ENCODE assay signal across 1 cellular context in the genomic region with DNA sequence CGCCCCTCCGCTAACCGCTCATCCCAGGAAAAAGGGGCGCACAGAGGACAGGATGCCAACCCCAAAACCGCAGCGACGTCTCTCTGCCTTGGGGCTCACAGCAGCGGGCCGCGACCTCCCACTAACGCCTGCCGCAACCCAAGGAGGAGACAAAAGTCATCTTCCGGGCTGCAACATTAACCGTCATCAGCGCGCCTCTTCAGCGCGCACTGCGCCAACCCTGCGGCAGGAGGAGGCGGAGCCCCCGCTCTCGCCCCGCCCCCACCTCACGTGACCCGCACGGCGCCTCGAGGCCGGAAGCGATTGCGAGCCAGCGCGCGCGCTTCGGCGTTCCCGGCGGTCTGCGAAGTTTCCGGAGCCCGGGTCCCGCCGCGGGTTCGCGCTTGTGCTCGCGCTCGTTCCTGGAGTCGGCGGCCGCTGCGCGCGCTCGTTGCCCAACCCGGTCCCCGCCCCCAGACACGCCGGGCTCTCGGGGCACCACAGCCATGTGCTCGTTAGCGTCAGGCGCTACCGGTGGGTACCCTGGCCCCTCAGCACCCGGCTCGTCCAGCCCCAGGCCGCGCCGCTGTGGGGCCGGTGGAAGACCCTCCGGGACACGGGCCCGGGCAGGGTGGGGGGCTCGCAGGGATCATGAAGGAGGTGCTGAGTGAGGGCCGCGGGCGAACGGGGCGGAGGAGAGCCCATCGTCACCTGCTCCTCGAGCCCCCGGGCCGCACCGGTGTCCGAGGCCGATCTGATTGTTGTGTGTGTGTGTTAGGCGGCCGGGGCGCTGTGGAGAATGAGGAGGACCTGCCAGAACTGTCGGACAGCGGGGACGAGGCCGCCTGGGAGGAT.
TF ChIP-seq lines count a peak whose summit lies in the region.

Gene PRMT3, plus strand, starts transcription at position 455 of the 834 bp plus-strand sequence. Its CDS starts 31 bp downstream, at position 486.

TF ChIP-seq in WTC11, 78 proteins besides CTCF, POLR2A, EP300 and RAD21 (continued from another document and continues in another):
- TF ChIP-seq, protein P1, sequence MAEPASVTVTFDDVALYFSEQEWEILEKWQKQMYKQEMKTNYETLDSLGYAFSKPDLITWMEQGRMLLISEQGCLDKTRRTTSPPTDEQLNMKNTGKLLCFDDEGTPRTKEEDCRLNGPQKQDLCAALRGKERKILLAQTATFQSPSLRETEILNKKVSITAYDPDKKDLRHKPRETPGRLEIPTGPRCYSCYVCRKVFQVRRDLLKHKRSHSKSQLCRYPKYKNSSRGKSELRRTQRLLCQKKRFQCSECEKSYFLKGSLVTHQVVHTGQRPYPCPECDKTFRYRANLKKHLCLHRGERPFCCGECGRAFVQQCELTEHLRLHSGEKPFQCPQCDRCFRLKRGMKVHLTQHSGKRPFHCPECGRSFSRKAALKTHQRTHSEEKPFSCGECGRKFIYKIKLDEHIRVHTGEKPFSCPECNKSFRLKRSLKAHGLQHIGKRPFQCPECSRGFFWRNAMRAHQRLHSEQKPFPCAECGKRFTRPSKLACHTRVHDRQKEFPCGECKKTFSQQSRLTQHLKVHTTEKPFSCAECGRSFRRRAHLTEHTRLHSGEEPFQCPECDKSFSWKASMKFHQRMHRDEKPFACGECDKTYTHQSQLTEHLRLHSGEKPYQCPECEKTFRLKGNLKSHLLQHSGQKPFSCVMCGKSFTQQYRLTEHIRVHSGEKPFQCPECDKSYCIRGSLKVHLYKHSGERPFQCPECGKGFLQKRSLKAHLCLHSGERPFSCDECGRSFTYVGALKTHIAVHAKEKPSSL (CRISPR knock-in tag; conservative IDR thresholded peaks at IDR 0.05) = no peak
- TF ChIP-seq CDX4 (CRISPR knock-in tag; IDR thresholded peaks at IDR 0.05; ENCODE audit: borderline replicate concordance) = no peak
- TF ChIP-seq TEAD1 (CRISPR knock-in tag; IDR thresholded peaks at IDR 0.05) = peak; percentile 79
- peak; percentile 97 for TF ChIP-seq FOXP1 (CRISPR knock-in tag; IDR thresholded peaks at IDR 0.05; ENCODE audit: borderline replicate concordance)
- no peak for TF ChIP-seq NR1H2 (CRISPR knock-in tag; IDR thresholded peaks at IDR 0.05)
- TF ChIP-seq RELA (CRISPR knock-in tag; IDR thresholded peaks at IDR 0.05; ENCODE audit: borderline replicate concordance) = no peak
- TF ChIP-seq MYBL2 (CRISPR knock-in tag; IDR thresholded peaks at IDR 0.05) = peak; percentile 39; the same call in 1 of the 2 replicates
- TF ChIP-seq IRF1 (CRISPR knock-in tag; IDR thresholded peaks at IDR 0.05) = peak; percentile 68; the same call in 1 of the 2 replicates
- peak; percentile 92 for TF ChIP-seq ETV6 (CRISPR knock-in tag; IDR thresholded peaks at IDR 0.05)
- TF ChIP-seq, protein P2, sequence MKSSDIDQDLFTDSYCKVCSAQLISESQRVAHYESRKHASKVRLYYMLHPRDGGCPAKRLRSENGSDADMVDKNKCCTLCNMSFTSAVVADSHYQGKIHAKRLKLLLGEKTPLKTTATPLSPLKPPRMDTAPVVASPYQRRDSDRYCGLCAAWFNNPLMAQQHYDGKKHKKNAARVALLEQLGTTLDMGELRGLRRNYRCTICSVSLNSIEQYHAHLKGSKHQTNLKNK (CRISPR knock-in tag; IDR thresholded peaks at IDR 0.05) = no peak
- TF ChIP-seq, protein P3, sequence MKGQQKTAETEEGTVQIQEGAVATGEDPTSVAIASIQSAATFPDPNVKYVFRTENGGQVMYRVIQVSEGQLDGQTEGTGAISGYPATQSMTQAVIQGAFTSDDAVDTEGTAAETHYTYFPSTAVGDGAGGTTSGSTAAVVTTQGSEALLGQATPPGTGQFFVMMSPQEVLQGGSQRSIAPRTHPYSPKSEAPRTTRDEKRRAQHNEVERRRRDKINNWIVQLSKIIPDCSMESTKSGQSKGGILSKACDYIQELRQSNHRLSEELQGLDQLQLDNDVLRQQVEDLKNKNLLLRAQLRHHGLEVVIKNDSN (CRISPR knock-in tag; IDR thresholded peaks at IDR 0.05) = peak; percentile 99
- peak; percentile 80 for TF ChIP-seq HMGXB4 (CRISPR knock-in tag; IDR thresholded peaks at IDR 0.05)
- TF ChIP-seq, protein P4, sequence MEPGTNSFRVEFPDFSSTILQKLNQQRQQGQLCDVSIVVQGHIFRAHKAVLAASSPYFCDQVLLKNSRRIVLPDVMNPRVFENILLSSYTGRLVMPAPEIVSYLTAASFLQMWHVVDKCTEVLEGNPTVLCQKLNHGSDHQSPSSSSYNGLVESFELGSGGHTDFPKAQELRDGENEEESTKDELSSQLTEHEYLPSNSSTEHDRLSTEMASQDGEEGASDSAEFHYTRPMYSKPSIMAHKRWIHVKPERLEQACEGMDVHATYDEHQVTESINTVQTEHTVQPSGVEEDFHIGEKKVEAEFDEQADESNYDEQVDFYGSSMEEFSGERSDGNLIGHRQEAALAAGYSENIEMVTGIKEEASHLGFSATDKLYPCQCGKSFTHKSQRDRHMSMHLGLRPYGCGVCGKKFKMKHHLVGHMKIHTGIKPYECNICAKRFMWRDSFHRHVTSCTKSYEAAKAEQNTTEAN (CRISPR knock-in tag; IDR thresholded peaks at IDR 0.05) = no peak; the same call in 1 of the 2 replicates
- no peak for TF ChIP-seq JAZF1 (CRISPR knock-in tag; IDR thresholded peaks at IDR 0.05)
- TF ChIP-seq FOXJ3 (CRISPR knock-in tag; IDR thresholded peaks at IDR 0.05; ENCODE audit: borderline replicate concordance) = no peak
- TF ChIP-seq, protein P5, sequence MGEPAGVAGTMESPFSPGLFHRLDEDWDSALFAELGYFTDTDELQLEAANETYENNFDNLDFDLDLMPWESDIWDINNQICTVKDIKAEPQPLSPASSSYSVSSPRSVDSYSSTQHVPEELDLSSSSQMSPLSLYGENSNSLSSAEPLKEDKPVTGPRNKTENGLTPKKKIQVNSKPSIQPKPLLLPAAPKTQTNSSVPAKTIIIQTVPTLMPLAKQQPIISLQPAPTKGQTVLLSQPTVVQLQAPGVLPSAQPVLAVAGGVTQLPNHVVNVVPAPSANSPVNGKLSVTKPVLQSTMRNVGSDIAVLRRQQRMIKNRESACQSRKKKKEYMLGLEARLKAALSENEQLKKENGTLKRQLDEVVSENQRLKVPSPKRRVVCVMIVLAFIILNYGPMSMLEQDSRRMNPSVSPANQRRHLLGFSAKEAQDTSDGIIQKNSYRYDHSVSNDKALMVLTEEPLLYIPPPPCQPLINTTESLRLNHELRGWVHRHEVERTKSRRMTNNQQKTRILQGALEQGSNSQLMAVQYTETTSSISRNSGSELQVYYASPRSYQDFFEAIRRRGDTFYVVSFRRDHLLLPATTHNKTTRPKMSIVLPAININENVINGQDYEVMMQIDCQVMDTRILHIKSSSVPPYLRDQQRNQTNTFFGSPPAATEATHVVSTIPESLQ (CRISPR knock-in tag; IDR thresholded peaks at IDR 0.05) = no peak
- no peak for TF ChIP-seq TEAD4 (CRISPR knock-in tag; IDR thresholded peaks at IDR 0.05)
- no peak for TF ChIP-seq ZNF671 (CRISPR knock-in tag; IDR thresholded peaks at IDR 0.05)
- peak; percentile 77 for TF ChIP-seq GABPB1 (CRISPR knock-in tag; IDR thresholded peaks at IDR 0.05)
- peak; percentile 15; the same call in 1 of the 2 replicates for TF ChIP-seq NFE2L1 (CRISPR knock-in tag; IDR thresholded peaks at IDR 0.05)
- peak; percentile 70 for TF ChIP-seq FOXK1 (CRISPR knock-in tag; IDR thresholded peaks at IDR 0.05)
- peak; percentile 55; the same call in 1 of the 2 replicates for TF ChIP-seq ZNF232 (CRISPR knock-in tag; IDR thresholded peaks at IDR 0.05)
- TF ChIP-seq STAT6 (CRISPR knock-in tag; conservative IDR thresholded peaks at IDR 0.05; ENCODE audit: low read depth) = no peak
- TF ChIP-seq E2F4 (CRISPR knock-in tag; IDR thresholded peaks at IDR 0.05; ENCODE audit: borderline replicate concordance, low read depth) = no peak
- peak; percentile 88 for TF ChIP-seq SMAD3 (CRISPR knock-in tag; IDR thresholded peaks at IDR 0.05; ENCODE audit: borderline replicate concordance)
- no peak for TF ChIP-seq SOX15 (CRISPR knock-in tag; IDR thresholded peaks at IDR 0.05)
- TF ChIP-seq, protein P6, sequence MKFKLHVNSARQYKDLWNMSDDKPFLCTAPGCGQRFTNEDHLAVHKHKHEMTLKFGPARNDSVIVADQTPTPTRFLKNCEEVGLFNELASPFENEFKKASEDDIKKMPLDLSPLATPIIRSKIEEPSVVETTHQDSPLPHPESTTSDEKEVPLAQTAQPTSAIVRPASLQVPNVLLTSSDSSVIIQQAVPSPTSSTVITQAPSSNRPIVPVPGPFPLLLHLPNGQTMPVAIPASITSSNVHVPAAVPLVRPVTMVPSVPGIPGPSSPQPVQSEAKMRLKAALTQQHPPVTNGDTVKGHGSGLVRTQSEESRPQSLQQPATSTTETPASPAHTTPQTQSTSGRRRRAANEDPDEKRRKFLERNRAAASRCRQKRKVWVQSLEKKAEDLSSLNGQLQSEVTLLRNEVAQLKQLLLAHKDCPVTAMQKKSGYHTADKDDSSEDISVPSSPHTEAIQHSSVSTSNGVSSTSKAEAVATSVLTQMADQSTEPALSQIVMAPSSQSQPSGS (CRISPR knock-in tag; IDR thresholded peaks at IDR 0.05; ENCODE audit: borderline replicate concordance, low read depth) = no peak
- 0 out of 2 replicates have a peak, but pooled peaks have one; percentile 18 for TF ChIP-seq KAT7 (CRISPR knock-in tag; IDR thresholded peaks at IDR 0.05; ENCODE audit: borderline replicate concordance)
- TF ChIP-seq, protein P7, sequence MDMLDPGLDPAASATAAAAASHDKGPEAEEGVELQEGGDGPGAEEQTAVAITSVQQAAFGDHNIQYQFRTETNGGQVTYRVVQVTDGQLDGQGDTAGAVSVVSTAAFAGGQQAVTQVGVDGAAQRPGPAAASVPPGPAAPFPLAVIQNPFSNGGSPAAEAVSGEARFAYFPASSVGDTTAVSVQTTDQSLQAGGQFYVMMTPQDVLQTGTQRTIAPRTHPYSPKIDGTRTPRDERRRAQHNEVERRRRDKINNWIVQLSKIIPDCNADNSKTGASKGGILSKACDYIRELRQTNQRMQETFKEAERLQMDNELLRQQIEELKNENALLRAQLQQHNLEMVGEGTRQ (CRISPR knock-in tag; IDR thresholded peaks at IDR 0.05) = peak; percentile 100
- TF ChIP-seq ZNF423 (CRISPR knock-in tag; IDR thresholded peaks at IDR 0.05) = no peak
- TF ChIP-seq, protein P8, sequence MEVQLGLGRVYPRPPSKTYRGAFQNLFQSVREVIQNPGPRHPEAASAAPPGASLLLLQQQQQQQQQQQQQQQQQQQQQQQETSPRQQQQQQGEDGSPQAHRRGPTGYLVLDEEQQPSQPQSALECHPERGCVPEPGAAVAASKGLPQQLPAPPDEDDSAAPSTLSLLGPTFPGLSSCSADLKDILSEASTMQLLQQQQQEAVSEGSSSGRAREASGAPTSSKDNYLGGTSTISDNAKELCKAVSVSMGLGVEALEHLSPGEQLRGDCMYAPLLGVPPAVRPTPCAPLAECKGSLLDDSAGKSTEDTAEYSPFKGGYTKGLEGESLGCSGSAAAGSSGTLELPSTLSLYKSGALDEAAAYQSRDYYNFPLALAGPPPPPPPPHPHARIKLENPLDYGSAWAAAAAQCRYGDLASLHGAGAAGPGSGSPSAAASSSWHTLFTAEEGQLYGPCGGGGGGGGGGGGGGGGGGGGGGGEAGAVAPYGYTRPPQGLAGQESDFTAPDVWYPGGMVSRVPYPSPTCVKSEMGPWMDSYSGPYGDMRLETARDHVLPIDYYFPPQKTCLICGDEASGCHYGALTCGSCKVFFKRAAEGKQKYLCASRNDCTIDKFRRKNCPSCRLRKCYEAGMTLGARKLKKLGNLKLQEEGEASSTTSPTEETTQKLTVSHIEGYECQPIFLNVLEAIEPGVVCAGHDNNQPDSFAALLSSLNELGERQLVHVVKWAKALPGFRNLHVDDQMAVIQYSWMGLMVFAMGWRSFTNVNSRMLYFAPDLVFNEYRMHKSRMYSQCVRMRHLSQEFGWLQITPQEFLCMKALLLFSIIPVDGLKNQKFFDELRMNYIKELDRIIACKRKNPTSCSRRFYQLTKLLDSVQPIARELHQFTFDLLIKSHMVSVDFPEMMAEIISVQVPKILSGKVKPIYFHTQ (CRISPR knock-in tag; IDR thresholded peaks at IDR 0.05) = no peak
